Comparison of ENCODE assay signal across 9 cellular contexts in genomic region chr10:75446508-75446907, GRCh38. TPM values are rescaled to one million over a fixed set of nuclear protein-coding genes. Genes with fewer than 3 reads are reported as not detected.
"Had no signal": no experiment of that assay in that cellular context is flagged by ENCODE, and none has a peak within 500 bp of the region (broad histone marks: within the 10 kb centered on the region; RNA-seq: fewer than 3 reads in every experiment).

No MANE protein-coding gene starts in this region.

- FAIRE-seq: H1, HTR-8/SVneo had no signal

- H3K36me3 ChIP-seq: HAP-1 had no signal

- H3K4me1 Mint-ChIP-seq: IgD-negative memory B cell had no signal

- DNase-seq: GM23248, H7, KG1 had no signal

- H3K4me3 Mint-ChIP-seq: IgD-negative memory B cell had no signal

- H2AFZ ChIP-seq: GM23248 had no signal

- ATAC-seq: HCT116 had no signal

- H3K27ac Mint-ChIP-seq: IgD-negative memory B cell had no signal

- H3K9ac ChIP-seq: GM23248 had no signal

- H3K36me3 Mint-ChIP-seq: IgD-negative memory B cell had no signal

- H3K4me3 ChIP-seq: GM23248, HAP-1 had no signal

- H3K27ac ChIP-seq: GM23248 had no signal

- H3K4me1 ChIP-seq: HAP-1 had no signal

RNA-seq across cellular contexts. Expression of gene LRMDA, which starts 15.1 kb away (rescaled TPM):
- total RNA-seq: GM23248, H7, HT-29 had no signal
- polyA plus RNA-seq: IgD-negative memory B cell had no signal

RNA-seq across cellular contexts. Expression of gene ZNF503, which starts 44.9 kb away (rescaled TPM):
- polyA plus RNA-seq: IgD-negative memory B cell had no signal
